8 cellular contexts compared by ENCODE assay signal in the genomic region with DNA sequence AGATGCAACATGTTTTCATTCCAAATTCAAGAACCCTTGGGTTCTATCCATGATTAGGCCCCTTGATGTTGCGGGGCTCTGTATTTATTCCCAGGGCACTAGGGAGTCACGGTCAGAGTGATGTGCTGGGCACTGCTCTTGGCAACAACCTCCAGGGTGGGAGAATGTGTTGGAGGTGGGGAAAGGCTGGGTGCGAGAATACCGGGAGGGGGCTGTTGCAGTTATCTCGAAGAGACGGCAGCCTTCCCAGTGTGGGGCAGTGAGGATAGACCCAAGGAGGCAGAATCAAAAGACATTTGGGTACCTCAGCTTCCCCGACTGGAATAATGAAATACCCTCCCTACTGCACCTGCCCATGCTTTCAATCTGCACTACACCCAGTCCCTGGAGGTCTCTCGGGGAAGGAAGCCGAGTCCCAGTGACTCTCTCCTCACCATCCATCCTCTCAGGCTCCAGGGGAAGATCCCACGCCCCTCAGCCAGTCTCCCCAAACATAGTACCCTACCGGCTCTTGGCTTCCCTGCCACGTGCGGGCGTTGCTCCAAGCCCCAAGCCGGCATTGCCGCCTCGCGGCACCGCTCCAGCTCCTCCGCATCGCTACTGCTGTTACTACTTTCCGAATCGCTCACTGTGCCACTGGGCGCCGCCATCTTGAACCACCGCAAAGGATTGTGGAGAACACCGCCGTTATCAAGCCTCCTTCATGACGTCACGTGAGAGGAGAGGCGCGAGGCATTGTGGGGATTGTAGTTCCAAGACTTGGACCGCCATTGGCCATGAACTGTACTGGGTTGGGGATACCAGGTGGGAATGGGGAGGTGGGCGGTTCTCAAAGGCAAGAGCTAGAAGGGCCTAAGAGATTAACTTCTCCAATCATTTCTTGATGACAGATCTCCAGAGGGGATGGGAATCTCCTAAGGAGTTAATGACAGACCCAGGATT. TPM values are rescaled to one million over a fixed set of nuclear protein-coding genes. Genes with fewer than 3 reads are reported as not detected.
DNase-seq lines count a peak whose midpoint lies in the region; ATAC-seq and TF ChIP-seq lines count a peak whose summit lies in the region.

A gene with protein sequence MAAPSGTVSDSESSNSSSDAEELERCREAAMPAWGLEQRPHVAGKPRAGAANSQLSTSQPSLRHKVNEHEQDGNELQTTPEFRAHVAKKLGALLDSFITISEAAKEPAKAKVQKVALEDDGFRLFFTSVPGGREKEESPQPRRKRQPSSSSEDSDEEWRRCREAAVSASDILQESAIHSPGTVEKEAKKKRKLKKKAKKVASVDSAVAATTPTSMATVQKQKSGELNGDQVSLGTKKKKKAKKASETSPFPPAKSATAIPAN (minus strand): TSS at position 663 of the 942 bp plus-strand sequence. CDS start 13 bp downstream, at position 650.

- no peaks in the 10 kb centered on the region for H3K9me3 ChIP-seq in CD4-positive, CD25-positive, alpha-beta regulatory T cell (ENCODE audit: control insufficient read depth in 2 of 2, low read length in 2 of 2)
- H3K9me3 ChIP-seq in right lobe of liver: no peaks in the 10 kb centered on the region

- no peak for TF ChIP-seq CTCF in right lobe of liver (IDR thresholded peaks at IDR 0.05)

- under 1% methylated on average over 25 of the region's 34 CpGs for WGBS in right lobe of liver (ENCODE audit: insufficient coverage, low coverage, low lambda C conversion rate, missing lambda C conversion rate)

- peak; percentile 92 to 99 for ATAC-seq in CD4-positive, CD25-positive, alpha-beta regulatory T cell (ENCODE audit: low read depth in 2 of 2)
- peak; percentile 96 for ATAC-seq in GM19438 (IDR thresholded peaks at IDR 0.05; ENCODE audit: low read depth, unreplicated experiment)
- peak; percentile 95 for ATAC-seq in HG03571 (IDR thresholded peaks at IDR 0.05; ENCODE audit: unreplicated experiment)
- ATAC-seq in right lobe of liver: peak; percentile 96 to 98 (median 96)

- H3K36me3 Mint-ChIP-seq in CD4-positive, CD25-positive, alpha-beta regulatory T cell: peaks cover 31% of the 10 kb centered on the region

- H3K4me3 Mint-ChIP-seq in CD4-positive, CD25-positive, alpha-beta regulatory T cell: peak within 1 kb of the TSS; percentile 88 to 94 (median 93)

- H3K9me3 Mint-ChIP-seq in CD4-positive, CD25-positive, alpha-beta regulatory T cell: no peaks in the 10 kb centered on the region

- intact Hi-C loops in right lobe of liver (cut with DNase I): no loop called here

- H3K27me3 ChIP-seq in CD4-positive, CD25-positive, alpha-beta regulatory T cell (ENCODE audit: control insufficient read depth, insufficient read depth, low read length): no peaks in the 10 kb centered on the region
- no peaks in the 10 kb centered on the region for H3K27me3 ChIP-seq in right lobe of liver

- peak within 1 kb of the TSS; percentile 95 for H3K4me3 ChIP-seq in CD4-positive, CD25-positive, alpha-beta regulatory T cell (ENCODE audit: low read depth, low read length)
- H3K4me3 ChIP-seq in right lobe of liver: peak within 1 kb of the TSS; percentile 83 to 93 (median 86)

- H3K36me3 ChIP-seq in CD4-positive, CD25-positive, alpha-beta regulatory T cell (ENCODE audit: control insufficient read depth, insufficient read depth, low read length): peaks cover 21% of the 10 kb centered on the region
- H3K36me3 ChIP-seq in right lobe of liver: no peaks in the 10 kb centered on the region

- H3K27me3 Mint-ChIP-seq in CD4-positive, CD25-positive, alpha-beta regulatory T cell: no peaks in the 10 kb centered on the region

- H3K4me1 ChIP-seq in CD4-positive, CD25-positive, alpha-beta regulatory T cell (ENCODE audit: control insufficient read depth, insufficient read depth, low read length, poor library complexity, severe bottlenecking): peaks cover 8% of the 10 kb centered on the region
- H3K4me1 ChIP-seq in right lobe of liver: peaks cover 0 to 8% (median 2%) of the 10 kb centered on the region in 4 donors

- DNase-seq in CD4-positive, CD25-positive, alpha-beta regulatory T cell: peak; percentile 85 to 93 (median 89)
- DNase-seq in NCI-H774 (lab: John Stamatoyannopoulos, UW): peak; percentile 94
- DNase-seq in activated CD4-positive, alpha-beta T cell treated with anti-CD3 and anti-CD28 coated beads, Interleukin-2, amount 50 U/mL, for 24 hours (ENCODE audit: low read depth in 1 of 2, low spot score in 1 of 2): peak; percentile 82 to 93
- peak; percentile 80 to 91 for DNase-seq in dermis microvascular lymphatic vessel endothelial cell (ENCODE audit: low read depth in 2 of 2)
- peak; percentile 87 to 93 (median 93) for DNase-seq in right lobe of liver
- peak; percentile 94 for DNase-seq in stimulated activated CD4-positive, alpha-beta T cell treated with anti-CD3 and anti-CD28 coated beads, Interleukin-4, amount 100 ng/mL, for 24 hours

- peak within 1 kb of the TSS; percentile 78 for H3K27ac ChIP-seq in CD4-positive, CD25-positive, alpha-beta regulatory T cell (ENCODE audit: insufficient read depth, low read length, poor library complexity, severe bottlenecking)
- H3K27ac ChIP-seq in right lobe of liver: peak within 1 kb of the TSS; percentile 42 to 47 (median 45)

- H3K4me1 Mint-ChIP-seq in CD4-positive, CD25-positive, alpha-beta regulatory T cell: peaks cover 12 to 26% (median 18%) of the 10 kb centered on the region in 4 donors

- peak; percentile 57 for TF ChIP-seq POLR2A in right lobe of liver (IDR thresholded peaks at IDR 0.05)

- H3K27ac Mint-ChIP-seq in CD4-positive, CD25-positive, alpha-beta regulatory T cell: peak within 1 kb of the TSS; percentile 43 to 97 (median 93)

RNA-seq across cellular contexts. Expression of the gene that starts here (rescaled TPM):
- total RNA-seq in CD4-positive, CD25-positive, alpha-beta regulatory T cell: 15.9 TPM
- polyA plus RNA-seq in CD4-positive, CD25-positive, alpha-beta regulatory T cell: 10 to 100 TPM; 12.1 to 16.1 (median 14.1) TPM
- total RNA-seq in dermis microvascular lymphatic vessel endothelial cell (12.6 and 14.9 TPM in 2 replicates), right lobe of liver (10 to 100 TPM in 2 of 6 experiments, 1 to 10 TPM in 4; 6.7 to 12.2 (median 8.8) TPM)

Comparison
In these comparisons a context has a peak if more than half of its experiments do, and no peak if none do; other contexts are left out.
1. Peak in every context shown above with its lines: DNase-seq, ATAC-seq, H3K4me3 ChIP-seq and H3K27ac ChIP-seq.